ENCODE assay signal across 14 cellular contexts in genomic region chr1:179177182-179177581, GRCh38. TPM values are rescaled to one million over a fixed set of nuclear protein-coding genes. Genes with fewer than 3 reads are reported as not detected.
DNase-seq lines count a peak whose midpoint lies in the region; ATAC-seq and TF ChIP-seq lines count a peak whose summit lies in the region.
"Had no signal": no experiment of that assay in that cellular context is flagged by ENCODE, and none has a peak within 500 bp of the region (broad histone marks: within the 10 kb centered on the region; RNA-seq: fewer than 3 reads in every experiment).

No MANE protein-coding gene starts in this region.

- ATAC-seq in GM23338, result no peak
- no peak for ATAC-seq in CD8-positive, alpha-beta T cell
- ATAC-seq in upper lobe of right lung, result no peak

- no peak overlapping the region for H3K18ac ChIP-seq in mesendoderm (ENCODE audit: low read length)

- H3K79me2 ChIP-seq in GM23338 (replicated peaks; ENCODE audit: insufficient read depth), result peaks cover 70% of the 10 kb centered on the region
- peaks cover 3% of the 10 kb centered on the region for H3K79me2 ChIP-seq in mesendoderm (ENCODE audit: control insufficient read depth, insufficient read depth, low read length)

- H3K4me3 ChIP-seq in GM23338 (no peak overlapping the region), mesendoderm (ENCODE audit: low read length) (no peak overlapping the region), upper lobe of right lung (no peak overlapping the region)
- H3K4me3 ChIP-seq in CD8-positive, alpha-beta T cell (ENCODE audit: low read depth, low read length), result no peak overlapping the region
- H3K4me3 ChIP-seq: lung had no signal

- H3K79me1 ChIP-seq in mesendoderm (ENCODE audit: low read length), result peaks cover 5% of the 10 kb centered on the region

- H3K4me2 ChIP-seq in GM23338 (no peak overlapping the region), mesendoderm (ENCODE audit: low read length) (no peak overlapping the region)

- H2BK120ac ChIP-seq in mesendoderm (ENCODE audit: low read depth, low read length), result no peak overlapping the region

- no peak overlapping the region for H3K27ac Mint-ChIP-seq in GM23338
- H3K27ac Mint-ChIP-seq in CD8-positive, alpha-beta T cell, result no peak overlapping the region
- H3K27ac Mint-ChIP-seq: activated naive CD8-positive, alpha-beta T cell treated with anti-CD3 and anti-CD28 coated beads, Interleukin-2, amount 10 ng/mL, durations not matched to agents 7 days and 5 days had no signal

- no peaks in the 10 kb centered on the region for H3K9me3 ChIP-seq in CD8-positive, alpha-beta T cell (ENCODE audit: low read length)
- no peaks in the 10 kb centered on the region for H3K9me3 ChIP-seq in upper lobe of right lung

- H3F3A ChIP-seq in GM23338 (replicated peaks; ENCODE audit: low read depth), result no peaks in the 10 kb centered on the region

- H3K9ac ChIP-seq in mesendoderm (ENCODE audit: low read length), result no peak overlapping the region

- CTCF ChIA-PET in CD8-positive, alpha-beta T cell (lab: Charles Lee), result no interaction called here

- H3K27me3 Mint-ChIP-seq in GM23338 (ENCODE audit: insufficient read depth, low read depth, poor library complexity), result no peaks in the 10 kb centered on the region
- H3K27me3 Mint-ChIP-seq in CD8-positive, alpha-beta T cell (ENCODE audit: low read depth), result no peaks in the 10 kb centered on the region
- H3K27me3 Mint-ChIP-seq: activated naive CD8-positive, alpha-beta T cell treated with anti-CD3 and anti-CD28 coated beads, Interleukin-2, amount 10 ng/mL, durations not matched to agents 7 days and 5 days had no signal

- WGBS in mesendoderm (ENCODE audit: extremely low coverage, insufficient coverage, low lambda C conversion rate), result no CpG with 5 or more reads among the region's 2 CpGs

- no peak overlapping the region for H3K23ac ChIP-seq in mesendoderm (ENCODE audit: low read length)

- DNase-seq in A172 (ENCODE audit: low spot score) (peak; percentile 34), GM23338 (ENCODE audit: low spot score) (peak; percentile 9), dedifferentiated amniotic fluid mesenchymal stem cell (ENCODE audit: extremely low spot score) (peak; percentile 69), mesendoderm (peak; percentile 20), kidney tubule cell (ENCODE audit: low spot score) (no peak), upper lobe of right lung (no peak), SHP77 treated with DMSO at 0.1 percent for 48 hours (lab: John Stamatoyannopoulos, UW) (no peak)
- no peak for DNase-seq in CD8-positive, alpha-beta T cell
- DNase-seq: activated naive CD8-positive, alpha-beta T cell treated with anti-CD3 and anti-CD28 coated beads, Interleukin-2, amount 10 ng/mL, durations not matched to agents 7 days and 5 days; effector CD4-positive, alpha-beta T cell; NCI-H1092 treated with DMSO at 0.1 percent for 48 hours; NCI-H524 treated with DMSO at 0.1 percent for 48 hours; occipital lobe had no signal

- H3K27me3 ChIP-seq in GM23338 (ENCODE audit: insufficient read depth), result no peaks in the 10 kb centered on the region
- H3K27me3 ChIP-seq in mesendoderm (ENCODE audit: insufficient read depth, low read length, poor library complexity), result no peaks in the 10 kb centered on the region
- no peaks in the 10 kb centered on the region for H3K27me3 ChIP-seq in CD8-positive, alpha-beta T cell (ENCODE audit: insufficient read depth, low read length)
- no peaks in the 10 kb centered on the region for H3K27me3 ChIP-seq in upper lobe of right lung

- intact Hi-C loops in CD8-positive, alpha-beta T cell (cut with DNase I, micrococcal nuclease), result no loop called here
- intact Hi-C loops in upper lobe of right lung (cut with DNase I), result no loop called here

- no peaks in the 10 kb centered on the region for H3K9me3 Mint-ChIP-seq in GM23338
- H3K9me3 Mint-ChIP-seq in CD8-positive, alpha-beta T cell, result no peaks in the 10 kb centered on the region
- H3K9me3 Mint-ChIP-seq: activated naive CD8-positive, alpha-beta T cell treated with anti-CD3 and anti-CD28 coated beads, Interleukin-2, amount 10 ng/mL, durations not matched to agents 7 days and 5 days had no signal

- no peak overlapping the region for H2AFZ ChIP-seq in GM23338

- no peaks in the 10 kb centered on the region for H3K36me3 ChIP-seq in GM23338 (ENCODE audit: insufficient read depth)
- H3K36me3 ChIP-seq in mesendoderm (ENCODE audit: control insufficient read depth, insufficient read depth, low read length), result no peaks in the 10 kb centered on the region
- H3K36me3 ChIP-seq in CD8-positive, alpha-beta T cell (ENCODE audit: insufficient read depth, low read length), result no peaks in the 10 kb centered on the region
- H3K36me3 ChIP-seq in upper lobe of right lung, result no peaks in the 10 kb centered on the region

- H3K4me1 Mint-ChIP-seq in GM23338, result peaks cover 10% of the 10 kb centered on the region; the same call in 1 of the 3 replicates
- H3K4me1 Mint-ChIP-seq in CD8-positive, alpha-beta T cell (ENCODE audit: low read depth), result peaks cover 12% of the 10 kb centered on the region

- no peak overlapping the region for H2BK5ac ChIP-seq in mesendoderm (ENCODE audit: low read length)

- no peak overlapping the region for H4K5ac ChIP-seq in mesendoderm (ENCODE audit: low read length)

- H3K4me3 Mint-ChIP-seq in GM23338, result no peak overlapping the region
- no peak overlapping the region for H3K4me3 Mint-ChIP-seq in CD8-positive, alpha-beta T cell
- H3K4me3 Mint-ChIP-seq: activated naive CD8-positive, alpha-beta T cell treated with anti-CD3 and anti-CD28 coated beads, Interleukin-2, amount 10 ng/mL, durations not matched to agents 7 days and 5 days had no signal

- no peak overlapping the region for H2AK5ac ChIP-seq in mesendoderm (ENCODE audit: low read length)

- no peak overlapping the region for H4K8ac ChIP-seq in mesendoderm (ENCODE audit: low read depth, low read length)

- H3K36me3 Mint-ChIP-seq in GM23338 (ENCODE audit: low read depth), result no peaks in the 10 kb centered on the region
- H3K36me3 Mint-ChIP-seq in CD8-positive, alpha-beta T cell, result no peaks in the 10 kb centered on the region
- H3K36me3 Mint-ChIP-seq: activated naive CD8-positive, alpha-beta T cell treated with anti-CD3 and anti-CD28 coated beads, Interleukin-2, amount 10 ng/mL, durations not matched to agents 7 days and 5 days had no signal

- H3K4me1 ChIP-seq in GM23338 (ENCODE audit: insufficient read depth), result 0 out of 2 replicates have a peak, but pooled peaks cover 4% of the 10 kb centered on the region
- H3K4me1 ChIP-seq in mesendoderm (ENCODE audit: control insufficient read depth, low read depth, low read length), result no peaks in the 10 kb centered on the region
- H3K4me1 ChIP-seq in CD8-positive, alpha-beta T cell (ENCODE audit: insufficient read depth, low read length), result no peaks in the 10 kb centered on the region
- H3K4me1 ChIP-seq in upper lobe of right lung, result peaks cover 21% of the 10 kb centered on the region

- no peak overlapping the region for H3K56ac ChIP-seq in mesendoderm (ENCODE audit: low read length)

- H3K4ac ChIP-seq in mesendoderm (ENCODE audit: low read depth, low read length), result no peak overlapping the region

- no peak overlapping the region for H3K27ac ChIP-seq in GM23338 (ENCODE audit: low read depth)
- no peak overlapping the region for H3K27ac ChIP-seq in mesendoderm (ENCODE audit: low read depth, low read length)
- no peak overlapping the region for H3K27ac ChIP-seq in CD8-positive, alpha-beta T cell (ENCODE audit: low read depth, low read length)
- H3K27ac ChIP-seq in upper lobe of right lung, result no peak overlapping the region

- H4K20me1 ChIP-seq in GM23338 (replicated peaks; ENCODE audit: insufficient read depth), result peaks cover 12% of the 10 kb centered on the region; the same call in 1 of the 2 replicates

- TF ChIP-seq CTCF in GM23338 (conservative IDR thresholded peaks at IDR 0.05; ENCODE audit: low read depth in 2 of 2) (no peak), upper lobe of right lung (IDR thresholded peaks at IDR 0.05) (no peak)
- TF ChIP-seq CTCF in CD8-positive, alpha-beta T cell (IDR thresholded peaks at IDR 0.05), result no peak

- H3K9me2 ChIP-seq in GM23338 (ENCODE audit: insufficient read depth), result no peaks in the 10 kb centered on the region

- POLR2A ChIA-PET in CD8-positive, alpha-beta T cell (lab: Charles Lee), result no interaction called here

- no peak overlapping the region for H2BK15ac ChIP-seq in mesendoderm (replicated peaks; ENCODE audit: low read depth)

RNA-seq across cellular contexts. Expression of gene ABL2, which starts 52.3 kb away (rescaled TPM):
- 71.3 and 76.0 TPM in 2 replicates for total RNA-seq in A172 (2014; rRNA removed; shearing (Covaris generic))
- total RNA-seq in GM23338 (2014; rRNA removed; shearing (Covaris generic)), result 21.5 and 22.7 TPM in 2 replicates
- polyA plus RNA-seq in GM23338 (2016; fragmentation: Nextera tagmentation; extraction: Ambion mirVana), result 3.8 and 5.8 TPM in 2 replicates
- polyA plus RNA-seq in mesendoderm (2013, experiment 1 of 2), result 4.7 TPM
- polyA plus RNA-seq in mesendoderm (2013, experiment 2 of 2), result 4.5 TPM
- 10 to 100 TPM; 12.4 to 14.6 TPM for total RNA-seq in CD8-positive, alpha-beta T cell
- 32.7 TPM for total RNA-seq in upper lobe of right lung

Comparison
In these comparisons a context has a peak if more than half of its experiments do, and no peak if none do; other contexts are left out.
1. DNase-seq: peak in A172 (single experiment), GM23338 (single experiment), dedifferentiated amniotic fluid mesenchymal stem cell (single experiment) and mesendoderm (single experiment); none in kidney tubule cell (single experiment), CD8-positive, alpha-beta T cell (0 of 7), upper lobe of right lung (single experiment) and SHP77 treated with DMSO at 0.1 percent for 48 hours (single experiment).